Comparison of ENCODE assay signal across 2 cellular contexts in the genomic region with DNA sequence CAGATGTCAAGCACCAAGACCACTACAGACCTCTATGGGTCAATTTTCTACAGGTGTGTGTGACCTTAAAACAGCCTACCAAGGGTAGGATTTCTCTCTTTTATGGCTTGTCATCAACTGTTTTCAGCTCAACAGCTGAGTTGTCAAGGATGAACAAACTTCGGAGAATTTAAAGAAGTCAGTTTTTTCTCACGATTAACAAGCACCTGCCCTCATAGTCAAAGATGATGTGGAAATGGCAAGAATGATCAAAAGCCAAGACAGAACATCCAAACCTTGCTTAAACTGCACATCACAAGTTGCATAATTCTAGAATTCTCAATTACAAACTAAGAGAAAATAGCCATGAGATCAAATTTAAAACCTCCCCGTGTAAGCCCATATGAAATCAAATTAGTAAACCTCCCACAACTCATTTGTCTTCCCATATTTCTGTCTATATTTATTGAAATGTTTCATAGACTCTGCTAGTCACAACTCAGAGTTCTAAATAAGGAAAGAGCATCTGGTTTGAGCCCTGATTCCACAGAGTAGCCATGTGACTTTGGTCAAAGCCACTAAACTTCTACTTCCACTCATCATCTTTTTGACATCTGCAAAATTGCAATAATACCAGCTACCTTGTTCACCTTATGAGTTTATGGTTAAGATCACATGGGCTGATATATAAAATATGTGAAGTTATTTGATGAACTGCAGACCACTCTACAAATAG.
TF ChIP-seq lines count a peak whose summit lies in the region.

No MANE protein-coding gene starts in this region.

TF ChIP-seq in SK-N-SH treated with all-trans-retinoic acid at 6 μM for 48 hours, 23 proteins besides CTCF, POLR2A, EP300 and RAD21 (continued from another document):
- TF ChIP-seq, protein P1, sequence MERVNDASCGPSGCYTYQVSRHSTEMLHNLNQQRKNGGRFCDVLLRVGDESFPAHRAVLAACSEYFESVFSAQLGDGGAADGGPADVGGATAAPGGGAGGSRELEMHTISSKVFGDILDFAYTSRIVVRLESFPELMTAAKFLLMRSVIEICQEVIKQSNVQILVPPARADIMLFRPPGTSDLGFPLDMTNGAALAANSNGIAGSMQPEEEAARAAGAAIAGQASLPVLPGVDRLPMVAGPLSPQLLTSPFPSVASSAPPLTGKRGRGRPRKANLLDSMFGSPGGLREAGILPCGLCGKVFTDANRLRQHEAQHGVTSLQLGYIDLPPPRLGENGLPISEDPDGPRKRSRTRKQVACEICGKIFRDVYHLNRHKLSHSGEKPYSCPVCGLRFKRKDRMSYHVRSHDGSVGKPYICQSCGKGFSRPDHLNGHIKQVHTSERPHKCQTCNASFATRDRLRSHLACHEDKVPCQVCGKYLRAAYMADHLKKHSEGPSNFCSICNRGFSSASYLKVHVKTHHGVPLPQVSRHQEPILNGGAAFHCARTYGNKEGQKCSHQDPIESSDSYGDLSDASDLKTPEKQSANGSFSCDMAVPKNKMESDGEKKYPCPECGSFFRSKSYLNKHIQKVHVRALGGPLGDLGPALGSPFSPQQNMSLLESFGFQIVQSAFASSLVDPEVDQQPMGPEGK (CRISPR knock-in tag; IDR thresholded peaks at IDR 0.05; ENCODE audit: borderline replicate concordance) = no peak
- TF ChIP-seq CSDC2 (CRISPR knock-in tag; IDR thresholded peaks at IDR 0.05) (no peak), ZFP3 (CRISPR knock-in tag; IDR thresholded peaks at IDR 0.05) (no peak), BACH2 (CRISPR knock-in tag; IDR thresholded peaks at IDR 0.05; ENCODE audit: borderline replicate concordance) (no peak), OSR1 (CRISPR knock-in tag; IDR thresholded peaks at IDR 0.05) (no peak)

TF ChIP-seq in SK-N-SH, 30 proteins besides CTCF, POLR2A, EP300 and RAD21 (continued from another document):
- TF ChIP-seq, protein P2, sequence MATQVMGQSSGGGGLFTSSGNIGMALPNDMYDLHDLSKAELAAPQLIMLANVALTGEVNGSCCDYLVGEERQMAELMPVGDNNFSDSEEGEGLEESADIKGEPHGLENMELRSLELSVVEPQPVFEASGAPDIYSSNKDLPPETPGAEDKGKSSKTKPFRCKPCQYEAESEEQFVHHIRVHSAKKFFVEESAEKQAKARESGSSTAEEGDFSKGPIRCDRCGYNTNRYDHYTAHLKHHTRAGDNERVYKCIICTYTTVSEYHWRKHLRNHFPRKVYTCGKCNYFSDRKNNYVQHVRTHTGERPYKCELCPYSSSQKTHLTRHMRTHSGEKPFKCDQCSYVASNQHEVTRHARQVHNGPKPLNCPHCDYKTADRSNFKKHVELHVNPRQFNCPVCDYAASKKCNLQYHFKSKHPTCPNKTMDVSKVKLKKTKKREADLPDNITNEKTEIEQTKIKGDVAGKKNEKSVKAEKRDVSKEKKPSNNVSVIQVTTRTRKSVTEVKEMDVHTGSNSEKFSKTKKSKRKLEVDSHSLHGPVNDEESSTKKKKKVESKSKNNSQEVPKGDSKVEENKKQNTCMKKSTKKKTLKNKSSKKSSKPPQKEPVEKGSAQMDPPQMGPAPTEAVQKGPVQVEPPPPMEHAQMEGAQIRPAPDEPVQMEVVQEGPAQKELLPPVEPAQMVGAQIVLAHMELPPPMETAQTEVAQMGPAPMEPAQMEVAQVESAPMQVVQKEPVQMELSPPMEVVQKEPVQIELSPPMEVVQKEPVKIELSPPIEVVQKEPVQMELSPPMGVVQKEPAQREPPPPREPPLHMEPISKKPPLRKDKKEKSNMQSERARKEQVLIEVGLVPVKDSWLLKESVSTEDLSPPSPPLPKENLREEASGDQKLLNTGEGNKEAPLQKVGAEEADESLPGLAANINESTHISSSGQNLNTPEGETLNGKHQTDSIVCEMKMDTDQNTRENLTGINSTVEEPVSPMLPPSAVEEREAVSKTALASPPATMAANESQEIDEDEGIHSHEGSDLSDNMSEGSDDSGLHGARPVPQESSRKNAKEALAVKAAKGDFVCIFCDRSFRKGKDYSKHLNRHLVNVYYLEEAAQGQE (IDR thresholded peaks at IDR 0.05; ENCODE audit: low read depth, low read length) = no peak
- TF ChIP-seq RFX5 (IDR thresholded peaks at IDR 0.05; ENCODE audit: low read length) (no peak), YY1 (IDR thresholded peaks at IDR 0.05; ENCODE audit: low read depth) (no peak), FOXM1 (IDR thresholded peaks at IDR 0.05; ENCODE audit: low read depth) (no peak), EZH2phosphoT487 (IDR thresholded peaks at IDR 0.05; ENCODE audit: borderline replicate concordance, low read depth) (no peak), SIN3A (IDR thresholded peaks at IDR 0.05; ENCODE audit: borderline replicate concordance, low read depth, low read length) (no peak), FOSL2 (IDR thresholded peaks at IDR 0.05; ENCODE audit: borderline replicate concordance, low read depth) (no peak), NFIC (IDR thresholded peaks at IDR 0.05; ENCODE audit: borderline replicate concordance) (no peak)
- TF ChIP-seq, protein P3, sequence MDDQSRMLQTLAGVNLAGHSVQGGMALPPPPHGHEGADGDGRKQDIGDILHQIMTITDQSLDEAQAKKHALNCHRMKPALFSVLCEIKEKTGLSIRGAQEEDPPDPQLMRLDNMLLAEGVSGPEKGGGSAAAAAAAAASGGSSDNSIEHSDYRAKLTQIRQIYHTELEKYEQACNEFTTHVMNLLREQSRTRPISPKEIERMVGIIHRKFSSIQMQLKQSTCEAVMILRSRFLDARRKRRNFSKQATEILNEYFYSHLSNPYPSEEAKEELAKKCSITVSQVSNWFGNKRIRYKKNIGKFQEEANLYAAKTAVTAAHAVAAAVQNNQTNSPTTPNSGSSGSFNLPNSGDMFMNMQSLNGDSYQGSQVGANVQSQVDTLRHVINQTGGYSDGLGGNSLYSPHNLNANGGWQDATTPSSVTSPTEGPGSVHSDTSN (IDR thresholded peaks at IDR 0.05) = no peak
- TF ChIP-seq, protein P4, sequence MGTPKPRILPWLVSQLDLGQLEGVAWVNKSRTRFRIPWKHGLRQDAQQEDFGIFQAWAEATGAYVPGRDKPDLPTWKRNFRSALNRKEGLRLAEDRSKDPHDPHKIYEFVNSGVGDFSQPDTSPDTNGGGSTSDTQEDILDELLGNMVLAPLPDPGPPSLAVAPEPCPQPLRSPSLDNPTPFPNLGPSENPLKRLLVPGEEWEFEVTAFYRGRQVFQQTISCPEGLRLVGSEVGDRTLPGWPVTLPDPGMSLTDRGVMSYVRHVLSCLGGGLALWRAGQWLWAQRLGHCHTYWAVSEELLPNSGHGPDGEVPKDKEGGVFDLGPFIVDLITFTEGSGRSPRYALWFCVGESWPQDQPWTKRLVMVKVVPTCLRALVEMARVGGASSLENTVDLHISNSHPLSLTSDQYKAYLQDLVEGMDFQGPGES (IDR thresholded peaks at IDR 0.05; ENCODE audit: low read depth, low read length) = no peak
- TF ChIP-seq, protein P5, sequence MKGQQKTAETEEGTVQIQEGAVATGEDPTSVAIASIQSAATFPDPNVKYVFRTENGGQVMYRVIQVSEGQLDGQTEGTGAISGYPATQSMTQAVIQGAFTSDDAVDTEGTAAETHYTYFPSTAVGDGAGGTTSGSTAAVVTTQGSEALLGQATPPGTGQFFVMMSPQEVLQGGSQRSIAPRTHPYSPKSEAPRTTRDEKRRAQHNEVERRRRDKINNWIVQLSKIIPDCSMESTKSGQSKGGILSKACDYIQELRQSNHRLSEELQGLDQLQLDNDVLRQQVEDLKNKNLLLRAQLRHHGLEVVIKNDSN (IDR thresholded peaks at IDR 0.05; ENCODE audit: borderline replicate concordance, low read depth) = no peak
- TF ChIP-seq, protein P6, sequence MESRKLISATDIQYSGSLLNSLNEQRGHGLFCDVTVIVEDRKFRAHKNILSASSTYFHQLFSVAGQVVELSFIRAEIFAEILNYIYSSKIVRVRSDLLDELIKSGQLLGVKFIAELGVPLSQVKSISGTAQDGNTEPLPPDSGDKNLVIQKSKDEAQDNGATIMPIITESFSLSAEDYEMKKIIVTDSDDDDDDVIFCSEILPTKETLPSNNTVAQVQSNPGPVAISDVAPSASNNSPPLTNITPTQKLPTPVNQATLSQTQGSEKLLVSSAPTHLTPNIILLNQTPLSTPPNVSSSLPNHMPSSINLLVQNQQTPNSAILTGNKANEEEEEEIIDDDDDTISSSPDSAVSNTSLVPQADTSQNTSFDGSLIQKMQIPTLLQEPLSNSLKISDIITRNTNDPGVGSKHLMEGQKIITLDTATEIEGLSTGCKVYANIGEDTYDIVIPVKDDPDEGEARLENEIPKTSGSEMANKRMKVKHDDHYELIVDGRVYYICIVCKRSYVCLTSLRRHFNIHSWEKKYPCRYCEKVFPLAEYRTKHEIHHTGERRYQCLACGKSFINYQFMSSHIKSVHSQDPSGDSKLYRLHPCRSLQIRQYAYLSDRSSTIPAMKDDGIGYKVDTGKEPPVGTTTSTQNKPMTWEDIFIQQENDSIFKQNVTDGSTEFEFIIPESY (IDR thresholded peaks at IDR 0.05; ENCODE audit: borderline replicate concordance, low read depth) = no peak
